11 cellular contexts compared by ENCODE assay signal in genomic region chr1:16076003-16076870, GRCh38. TPM values are rescaled to one million over a fixed set of nuclear protein-coding genes. Genes with fewer than 3 reads are reported as not detected.
A peak's percentile ranks its signal among the peaks of the same experiment; 100 is the strongest.
DNase-seq lines count a peak whose midpoint lies in the region; TF ChIP-seq lines count a peak whose summit lies in the region.
"Had no signal": no experiment of that assay in that cellular context is flagged by ENCODE, and none has a peak within 500 bp of the region (broad histone marks: within the 10 kb centered on the region; RNA-seq: fewer than 3 reads in every experiment).

No MANE protein-coding gene starts in this region.

- peaks cover 4 to 24% (median 12%) of the 10 kb centered on the region in 4 donors for H3K4me1 ChIP-seq in liver (ENCODE audit: control insufficient read depth in 4 of 4, insufficient read depth in 4 of 4, low read length in 3 of 4)
- peaks cover 10% of the 10 kb centered on the region for H3K4me1 ChIP-seq in Karpas-422 (ENCODE audit: low read length)

- H3K4me3 ChIP-seq in liver (ENCODE audit: low read depth in 1 of 3, low read length in 3 of 3) (no peak overlapping the region), Karpas-422 (ENCODE audit: low read length) (no peak overlapping the region)

- H3K79me2 ChIP-seq in Karpas-422 (ENCODE audit: low read length) = no peaks in the 10 kb centered on the region

- peaks cover 3% of the 10 kb centered on the region for H3K27me3 Mint-ChIP-seq in brain

- no peaks in the 10 kb centered on the region for H3K27me3 ChIP-seq in liver (ENCODE audit: control insufficient read depth in 4 of 4, insufficient read depth in 4 of 4, low read length in 3 of 4)
- no peaks in the 10 kb centered on the region for H3K27me3 ChIP-seq in Karpas-422 (ENCODE audit: low read length)

- H3K9me3 ChIP-seq in liver (ENCODE audit: control insufficient read depth in 4 of 4, low read length in 3 of 4) = no peaks in the 10 kb centered on the region
- no peaks in the 10 kb centered on the region for H3K9me3 ChIP-seq in Karpas-422 (ENCODE audit: low read length)

- peak overlapping the region in 3 of 5 experiments; percentile 40 to 85 (median 44) for H3K27ac Mint-ChIP-seq in brain

- no peaks in the 10 kb centered on the region for H3K36me3 Mint-ChIP-seq in brain

- H3K4me1 Mint-ChIP-seq in brain = peaks cover 38% of the 10 kb centered on the region

- H3K27ac ChIP-seq in liver (ENCODE audit: low read depth in 1 of 2, low read length in 2 of 2) (no peak overlapping the region), Karpas-422 (ENCODE audit: low read length) (no peak overlapping the region)

- H3K36me3 ChIP-seq in liver (ENCODE audit: control insufficient read depth in 4 of 4, insufficient read depth in 3 of 4, low read depth in 1 of 4, low read length in 3 of 4) (no peaks in the 10 kb centered on the region), Karpas-422 (ENCODE audit: insufficient read depth, low read length) (no peaks in the 10 kb centered on the region)

- no peaks in the 10 kb centered on the region for H4K20me1 ChIP-seq in Karpas-422 (ENCODE audit: insufficient read depth, low read depth, low read length)

- TF ChIP-seq RAD21 in liver (IDR thresholded peaks at IDR 0.05) = no peak

- H3K9ac ChIP-seq in liver (ENCODE audit: low read depth in 1 of 2, low read length in 2 of 2) (no peak overlapping the region), Karpas-422 (ENCODE audit: low read length) (no peak overlapping the region)

- H2AFZ ChIP-seq in Karpas-422 (ENCODE audit: low read length) = no peak overlapping the region

- 85% methylated on average over 14 of the region's 14 CpGs for WGBS in liver

- H3K4me3 Mint-ChIP-seq in brain = peak overlapping the region in 4 of 5 experiments; percentile 3 to 34 (median 30)

- H3K9me3 Mint-ChIP-seq in brain = no peaks in the 10 kb centered on the region

- H3K4me2 ChIP-seq in Karpas-422 (ENCODE audit: low read depth, low read length, poor library complexity, severe bottlenecking) = no peak overlapping the region

- DNase-seq in AG08396 (ENCODE audit: low spot score) (peak; percentile 92), HS-5 (ENCODE audit: low read depth) (peak; percentile 89), NCI-H2081 treated with DMSO at 0.1 percent for 48 hours (lab: John Stamatoyannopoulos, UW) (no peak), SKM-1 treated with dmso at 0.1 percent for 144 hours (lab: John Stamatoyannopoulos, UW; ENCODE audit: unreplicated experiment) (no peak), NOMO-1 treated with dmso at 0.1 percent for 144 hours (lab: John Stamatoyannopoulos, UW; ENCODE audit: unreplicated experiment) (no peak), Karpas-422 (no peak)
- DNase-seq: activated gamma-delta T cell treated with Interleukin-2 at 50 U/mL for 16 hours, DMS 273 treated with DMSO at 0.1 percent for 48 hours, NCI-H1694 treated with DMSO at 0.1 percent for 48 hours had no signal

- TF ChIP-seq CTCF in brain (conservative IDR thresholded peaks at IDR 0.05) (no peak), liver (IDR thresholded peaks at IDR 0.05; ENCODE audit: low read depth, low read length, missing input control) (no peak)

- H3K9me2 ChIP-seq in Karpas-422 (replicated peaks; ENCODE audit: insufficient read depth, low read length) = no peaks in the 10 kb centered on the region

TF ChIP-seq in liver, 16 proteins besides CTCF, POLR2A, EP300 and RAD21:
- TF ChIP-seq SP1 (IDR thresholded peaks at IDR 0.05) = peak; percentile 2
- no peak for TF ChIP-seq JUND (IDR thresholded peaks at IDR 0.05)

RNA-seq across cellular contexts. Expression of gene FAM131C, which starts 2.8 kb away (rescaled TPM):
- polyA plus RNA-seq in brain (ENCODE audit: insufficient read depth, low read depth, low replicate concordance) = 6.3 TPM
- total RNA-seq in liver = not detected
- under 1 TPM; 0.05 to 0.92 TPM for polyA plus RNA-seq in liver
- not detected in 2 replicates for total RNA-seq in Karpas-422 (2014; rRNA removed; shearing (Covaris generic); ENCODE audit: low replicate concordance)

RNA-seq across cellular contexts. Expression of gene CLCNKB, which starts 32.7 kb away (rescaled TPM):
- polyA plus RNA-seq in brain (ENCODE audit: insufficient read depth, low read depth, low replicate concordance) = 0.44 TPM
- total RNA-seq in liver = not detected
- not detected for polyA plus RNA-seq in liver
- total RNA-seq in Karpas-422 (2014; rRNA removed; shearing (Covaris generic); ENCODE audit: low replicate concordance) = not detected in 2 replicates

RNA-seq across cellular contexts. Expression of gene CLCNKA, which starts 54.4 kb away (rescaled TPM):
- 0.17 TPM for polyA plus RNA-seq in brain (ENCODE audit: insufficient read depth, low read depth, low replicate concordance)
- not detected for total RNA-seq in liver
- polyA plus RNA-seq in liver = not detected
- total RNA-seq in Karpas-422 (2014; rRNA removed; shearing (Covaris generic); ENCODE audit: low replicate concordance) = not detected in 2 replicates

RNA-seq across cellular contexts. Expression of gene HSPB7, which starts 58.4 kb away (rescaled TPM):
- polyA plus RNA-seq in brain (ENCODE audit: insufficient read depth, low read depth, low replicate concordance) = 1.5 TPM
- under 1 TPM; 0.28 to 0.42 TPM for total RNA-seq in liver
- polyA plus RNA-seq in liver = 1 to 10 TPM in 1 of 2 donors, under 1 TPM in 1; 0.28 to 1.4 TPM
- not detected in 2 replicates for total RNA-seq in Karpas-422 (2014; rRNA removed; shearing (Covaris generic); ENCODE audit: low replicate concordance)

Comparison
In these comparisons a context has a peak if more than half of its experiments do, and no peak if none do; other contexts are left out.
1. DNase-seq: peak in AG08396 (single experiment) and HS-5 (single experiment); none in NCI-H2081 treated with DMSO at 0.1 percent for 48 hours (single experiment), SKM-1 treated with dmso at 0.1 percent for 144 hours (single experiment), NOMO-1 treated with dmso at 0.1 percent for 144 hours (single experiment) and Karpas-422 (single experiment).